11 cellular contexts compared by ENCODE assay signal in the genomic region with DNA sequence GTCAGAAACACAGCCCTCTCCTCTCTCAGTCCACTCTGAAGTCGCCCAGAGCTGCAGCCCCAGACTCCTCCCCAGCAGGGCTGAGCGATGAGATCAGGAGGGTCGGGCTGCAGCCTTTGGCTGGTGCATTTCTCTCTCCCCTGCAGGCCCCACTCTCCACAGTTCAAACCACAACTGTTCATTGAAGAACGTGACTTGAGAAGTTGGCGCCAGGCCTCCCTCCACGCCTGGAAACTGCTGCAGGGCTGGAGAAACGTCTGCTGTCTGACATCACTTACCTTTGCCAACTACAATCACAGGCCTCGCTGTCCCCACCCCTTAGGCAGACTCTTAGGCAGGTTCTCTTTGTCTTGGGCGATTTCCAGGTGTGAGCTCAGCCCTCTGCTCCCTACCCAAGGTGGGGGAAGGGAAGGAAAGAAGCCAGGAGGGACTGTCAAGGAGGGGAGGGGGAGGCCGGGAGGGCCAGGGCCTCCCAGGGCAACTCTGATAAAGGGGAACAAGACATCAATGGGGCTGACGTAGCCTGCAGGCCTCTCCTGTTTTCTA. TPM values are rescaled to one million over a fixed set of nuclear protein-coding genes. Genes with fewer than 3 reads are reported as not detected.
DNase-seq lines count a peak whose midpoint lies in the region; ATAC-seq and TF ChIP-seq lines count a peak whose summit lies in the region.
"Had no signal": no experiment of that assay in that cellular context is flagged by ENCODE, and none has a peak within 500 bp of the region (broad histone marks: within the 10 kb centered on the region; RNA-seq: fewer than 3 reads in every experiment).

No MANE protein-coding gene starts in this region.

- DNase-seq in SIG-M5 treated with dmso at 0.1 percent for 504 hours (lab: John Stamatoyannopoulos, UW; ENCODE audit: unreplicated experiment) (peak; percentile 42), SIG-M5 (lab: John Stamatoyannopoulos, UW) (no peak), WTC11 (ENCODE audit: low spot score) (peak; percentile 64), kidney tubule cell (ENCODE audit: low spot score) (peak; percentile 92), upper lobe of left lung (peak in 1 of 2 donors; percentile 83)
- DNase-seq: T-helper 17 cell had no signal

- WGBS in upper lobe of left lung, 2 donors: 49 to 55% methylated on average over 10 to 11 of the region's 11 CpGs

- H3K27me3 ChIP-seq in upper lobe of left lung: no peaks in the 10 kb centered on the region

- POLR2A ChIA-PET in WTC11 (lab: Charles Lee): interaction anchor here (0.9 to 1.4 kb wide), 5 partner anchors 10 to 19 kb away, joined by 3 to 5 read pairs (median 3); no protein-coding TSS in a partner anchor

- H3K4me3 ChIP-seq in upper lobe of left lung: no peak overlapping the region

- ATAC-seq in WTC11: peak; percentile 86
- peak; percentile 83 to 87 for ATAC-seq in upper lobe of left lung (ENCODE audit: low FRiP score in 2 of 2)
- no peak for ATAC-seq in HG02642 (IDR thresholded peaks at IDR 0.05; ENCODE audit: poor library complexity, unreplicated experiment)
- no peak for ATAC-seq in HG03442 (IDR thresholded peaks at IDR 0.05; ENCODE audit: unreplicated experiment)
- ATAC-seq in GM19455 (IDR thresholded peaks at IDR 0.05; ENCODE audit: unreplicated experiment): no peak
- ATAC-seq: T-helper 17 cell had no signal

- H3K9me3 Mint-ChIP-seq in WTC11: peaks cover 53% of the 10 kb centered on the region

- H3K4me1 ChIP-seq in upper lobe of left lung: peaks cover 0 to 19% (median 8%) of the 10 kb centered on the region in 4 donors

- H3K4me1 Mint-ChIP-seq in WTC11: peaks cover 68% of the 10 kb centered on the region

- CTCF ChIA-PET in WTC11 (lab: Charles Lee): interaction anchor here (0.5 to 1.7 kb wide), 7 partner anchors 10 to 163 kb away, joined by 3 to 10 read pairs (median 5); no protein-coding TSS in a partner anchor

- peak in 1 of 4 donors; percentile 49 for TF ChIP-seq POLR2A in upper lobe of left lung (IDR thresholded peaks at IDR 0.05)

- H3K4me3 Mint-ChIP-seq in WTC11: peak overlapping the region; percentile 45
- H3K4me3 Mint-ChIP-seq: B cell, T-helper 17 cell had no signal

- TF ChIP-seq CTCF in WTC11 (IDR thresholded peaks at IDR 0.05) (no peak), upper lobe of left lung (IDR thresholded peaks at IDR 0.05) (no peak)

- H3K36me3 ChIP-seq in upper lobe of left lung: no peaks in the 10 kb centered on the region

- no peak for TF ChIP-seq EP300 in upper lobe of left lung (IDR thresholded peaks at IDR 0.05)

- H3K9me3 ChIP-seq in upper lobe of left lung: no peaks in the 10 kb centered on the region

- H3K27ac ChIP-seq in upper lobe of left lung: peak overlapping the region; percentile 67 to 75 (median 72)

- H3K27me3 Mint-ChIP-seq in WTC11 (ENCODE audit: low read depth): peaks cover 29% of the 10 kb centered on the region
- H3K27me3 Mint-ChIP-seq: B cell had no signal

- peaks cover 54% of the 10 kb centered on the region for H3K36me3 Mint-ChIP-seq in WTC11

- H3K27ac Mint-ChIP-seq in WTC11: peak overlapping the region; percentile 99
- H3K27ac Mint-ChIP-seq: B cell, T-helper 17 cell had no signal

TF ChIP-seq in WTC11, 78 proteins besides CTCF, POLR2A, EP300 and RAD21 (continues in another document):
- TF ChIP-seq, protein P1, sequence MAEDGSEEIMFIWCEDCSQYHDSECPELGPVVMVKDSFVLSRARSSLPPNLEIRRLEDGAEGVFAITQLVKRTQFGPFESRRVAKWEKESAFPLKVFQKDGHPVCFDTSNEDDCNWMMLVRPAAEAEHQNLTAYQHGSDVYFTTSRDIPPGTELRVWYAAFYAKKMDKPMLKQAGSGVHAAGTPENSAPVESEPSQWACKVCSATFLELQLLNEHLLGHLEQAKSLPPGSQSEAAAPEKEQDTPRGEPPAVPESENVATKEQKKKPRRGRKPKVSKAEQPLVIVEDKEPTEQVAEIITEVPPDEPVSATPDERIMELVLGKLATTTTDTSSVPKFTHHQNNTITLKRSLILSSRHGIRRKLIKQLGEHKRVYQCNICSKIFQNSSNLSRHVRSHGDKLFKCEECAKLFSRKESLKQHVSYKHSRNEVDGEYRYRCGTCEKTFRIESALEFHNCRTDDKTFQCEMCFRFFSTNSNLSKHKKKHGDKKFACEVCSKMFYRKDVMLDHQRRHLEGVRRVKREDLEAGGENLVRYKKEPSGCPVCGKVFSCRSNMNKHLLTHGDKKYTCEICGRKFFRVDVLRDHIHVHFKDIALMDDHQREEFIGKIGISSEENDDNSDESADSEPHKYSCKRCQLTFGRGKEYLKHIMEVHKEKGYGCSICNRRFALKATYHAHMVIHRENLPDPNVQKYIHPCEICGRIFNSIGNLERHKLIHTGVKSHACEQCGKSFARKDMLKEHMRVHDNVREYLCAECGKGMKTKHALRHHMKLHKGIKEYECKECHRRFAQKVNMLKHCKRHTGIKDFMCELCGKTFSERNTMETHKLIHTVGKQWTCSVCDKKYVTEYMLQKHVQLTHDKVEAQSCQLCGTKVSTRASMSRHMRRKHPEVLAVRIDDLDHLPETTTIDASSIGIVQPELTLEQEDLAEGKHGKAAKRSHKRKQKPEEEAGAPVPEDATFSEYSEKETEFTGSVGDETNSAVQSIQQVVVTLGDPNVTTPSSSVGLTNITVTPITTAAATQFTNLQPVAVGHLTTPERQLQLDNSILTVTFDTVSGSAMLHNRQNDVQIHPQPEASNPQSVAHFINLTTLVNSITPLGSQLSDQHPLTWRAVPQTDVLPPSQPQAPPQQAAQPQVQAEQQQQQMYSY (CRISPR knock-in tag; IDR thresholded peaks at IDR 0.05): no peak
- TF ChIP-seq EMX1 (CRISPR knock-in tag; IDR thresholded peaks at IDR 0.05) (no peak), GABPB1 (CRISPR knock-in tag; IDR thresholded peaks at IDR 0.05) (no peak), ZNF396 (CRISPR knock-in tag; IDR thresholded peaks at IDR 0.05; ENCODE audit: borderline replicate concordance) (no peak), ATF1 (CRISPR knock-in tag; IDR thresholded peaks at IDR 0.05) (no peak), GRHL2 (CRISPR knock-in tag; IDR thresholded peaks at IDR 0.05; ENCODE audit: insufficient replicate concordance, severe bottlenecking) (no peak), ZNF423 (CRISPR knock-in tag; IDR thresholded peaks at IDR 0.05) (peak; percentile 33; the same call in 1 of the 2 replicates), FOXK1 (CRISPR knock-in tag; IDR thresholded peaks at IDR 0.05) (no peak)
- TF ChIP-seq, protein P2, sequence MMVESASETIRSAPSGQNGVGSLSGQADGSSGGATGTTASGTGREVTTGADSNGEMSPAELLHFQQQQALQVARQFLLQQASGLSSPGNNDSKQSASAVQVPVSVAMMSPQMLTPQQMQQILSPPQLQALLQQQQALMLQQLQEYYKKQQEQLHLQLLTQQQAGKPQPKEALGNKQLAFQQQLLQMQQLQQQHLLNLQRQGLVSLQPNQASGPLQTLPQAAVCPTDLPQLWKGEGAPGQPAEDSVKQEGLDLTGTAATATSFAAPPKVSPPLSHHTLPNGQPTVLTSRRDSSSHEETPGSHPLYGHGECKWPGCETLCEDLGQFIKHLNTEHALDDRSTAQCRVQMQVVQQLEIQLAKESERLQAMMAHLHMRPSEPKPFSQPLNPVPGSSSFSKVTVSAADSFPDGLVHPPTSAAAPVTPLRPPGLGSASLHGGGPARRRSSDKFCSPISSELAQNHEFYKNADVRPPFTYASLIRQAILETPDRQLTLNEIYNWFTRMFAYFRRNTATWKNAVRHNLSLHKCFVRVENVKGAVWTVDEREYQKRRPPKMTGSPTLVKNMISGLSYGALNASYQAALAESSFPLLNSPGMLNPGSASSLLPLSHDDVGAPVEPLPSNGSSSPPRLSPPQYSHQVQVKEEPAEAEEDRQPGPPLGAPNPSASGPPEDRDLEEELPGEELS (CRISPR knock-in tag; IDR thresholded peaks at IDR 0.05): peak; percentile 44
- TF ChIP-seq, protein P3, sequence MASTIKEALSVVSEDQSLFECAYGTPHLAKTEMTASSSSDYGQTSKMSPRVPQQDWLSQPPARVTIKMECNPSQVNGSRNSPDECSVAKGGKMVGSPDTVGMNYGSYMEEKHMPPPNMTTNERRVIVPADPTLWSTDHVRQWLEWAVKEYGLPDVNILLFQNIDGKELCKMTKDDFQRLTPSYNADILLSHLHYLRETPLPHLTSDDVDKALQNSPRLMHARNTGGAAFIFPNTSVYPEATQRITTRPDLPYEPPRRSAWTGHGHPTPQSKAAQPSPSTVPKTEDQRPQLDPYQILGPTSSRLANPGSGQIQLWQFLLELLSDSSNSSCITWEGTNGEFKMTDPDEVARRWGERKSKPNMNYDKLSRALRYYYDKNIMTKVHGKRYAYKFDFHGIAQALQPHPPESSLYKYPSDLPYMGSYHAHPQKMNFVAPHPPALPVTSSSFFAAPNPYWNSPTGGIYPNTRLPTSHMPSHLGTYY (CRISPR knock-in tag; IDR thresholded peaks at IDR 0.05): no peak
- TF ChIP-seq, protein P4, sequence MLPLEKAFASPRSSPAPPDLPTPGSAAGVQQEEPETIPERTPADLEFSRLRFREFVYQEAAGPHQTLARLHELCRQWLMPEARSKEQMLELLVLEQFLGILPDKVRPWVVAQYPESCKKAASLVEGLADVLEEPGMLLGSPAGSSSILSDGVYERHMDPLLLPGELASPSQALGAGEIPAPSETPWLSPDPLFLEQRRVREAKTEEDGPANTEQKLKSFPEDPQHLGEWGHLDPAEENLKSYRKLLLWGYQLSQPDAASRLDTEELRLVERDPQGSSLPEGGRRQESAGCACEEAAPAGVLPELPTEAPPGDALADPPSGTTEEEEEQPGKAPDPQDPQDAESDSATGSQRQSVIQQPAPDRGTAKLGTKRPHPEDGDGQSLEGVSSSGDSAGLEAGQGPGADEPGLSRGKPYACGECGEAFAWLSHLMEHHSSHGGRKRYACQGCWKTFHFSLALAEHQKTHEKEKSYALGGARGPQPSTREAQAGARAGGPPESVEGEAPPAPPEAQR (CRISPR knock-in tag; IDR thresholded peaks at IDR 0.05): 0 out of 2 replicates have a peak, but pooled peaks have one; percentile 8

RNA-seq across cellular contexts. Expression of a gene that starts 32.8 kb away (rescaled TPM):
- total RNA-seq in WTC11 (2021): 0.23 TPM in 1 of 3 replicates, not detected in the others
- total RNA-seq in upper lobe of left lung: not detected
- total RNA-seq: B cell, endothelial cell of umbilical vein, T-helper 17 cell had no signal

RNA-seq across cellular contexts. Expression of a gene that starts 54.2 kb away (rescaled TPM):
- 85.4 to 100 TPM (median 97.4 TPM) in 3 replicates for total RNA-seq in WTC11 (2021)
- 10 to 100 TPM; 24.1 to 85.0 (median 47.2) TPM for total RNA-seq in upper lobe of left lung

RNA-seq across cellular contexts. Expression of a gene that starts 58.2 kb away (rescaled TPM):
- not detected in 3 replicates for total RNA-seq in WTC11 (2021)
- total RNA-seq in upper lobe of left lung: not detected
- total RNA-seq: B cell, endothelial cell of umbilical vein, T-helper 17 cell had no signal

Comparison
In these comparisons a context has a peak if more than half of its experiments do, and no peak if none do; other contexts are left out.
1. ATAC-seq: peak in WTC11 (single experiment) and upper lobe of left lung (2 of 2); none in HG02642 (single experiment), HG03442 (single experiment) and GM19455 (single experiment).